Comparison of ENCODE assay signal across 11 cellular contexts in genomic region chr22:43066844-43067385, GRCh38. TPM values are rescaled to one million over a fixed set of nuclear protein-coding genes. Genes with fewer than 3 reads are reported as not detected.
DNase-seq lines count a peak whose midpoint lies in the region; ATAC-seq, FAIRE-seq and TF ChIP-seq lines count a peak whose summit lies in the region.
"Had no signal": no experiment of that assay in that cellular context is flagged by ENCODE, and none has a peak within 500 bp of the region (broad histone marks: within the 10 kb centered on the region; RNA-seq: fewer than 3 reads in every experiment).

No MANE protein-coding gene starts in this region.

- peaks cover 10% of the 10 kb centered on the region for H3K4me1 ChIP-seq in mammary epithelial cell (ENCODE audit: insufficient read depth, low read length)
- H3K4me1 ChIP-seq in endodermal cell (ENCODE audit: control insufficient read depth, insufficient read depth, low read length): no peaks in the 10 kb centered on the region

- peak; percentile 28 for DNase-seq in AG09309 (ENCODE audit: low read depth)
- peak; percentile 72 for DNase-seq in HTR-8/SVneo (ENCODE audit: insufficient read length, low spot score)
- peak; percentile 69 for DNase-seq in mammary epithelial cell
- DNase-seq in kidney tubule cell (ENCODE audit: low spot score): peak; percentile 44
- DNase-seq in NCI-H774 (lab: John Stamatoyannopoulos, UW): no peak
- DNase-seq in endodermal cell: no peak
- DNase-seq in activated T-cell treated with anti-CD3 and anti-CD28 coated beads, Interleukin-2, amount 50 U/mL, for 4 hours: no peak
- DNase-seq in erythroblast (lab: John Stamatoyannopoulos, UW): no peak
- DNase-seq: activated naive CD8-positive, alpha-beta T cell treated with anti-CD3 and anti-CD28 coated beads, Interleukin-2, amount 10 ng/mL, durations not matched to agents 7 days and 5 days; NCI-H2029 treated with DMSO at 0.1 percent for 48 hours had no signal

- H3K36me3 ChIP-seq in mammary epithelial cell (ENCODE audit: insufficient read depth, low read length) (no peaks in the 10 kb centered on the region), endodermal cell (ENCODE audit: control insufficient read depth, insufficient read depth, low read length) (no peaks in the 10 kb centered on the region)

- 25% methylated on average over 9 of the region's 11 CpGs for WGBS in mammary epithelial cell (ENCODE audit: low coverage, missing lambda C conversion rate)
- WGBS in endodermal cell (ENCODE audit: insufficient coverage in 1 of 2, insufficient read length in 1 of 2), 2 experiments: 95 to 96% methylated on average over 4 to 11 of the region's 11 CpGs

- TF ChIP-seq CTCF in AG09309 (IDR thresholded peaks at IDR 0.05; ENCODE audit: control insufficient read depth, insufficient read depth, low read depth, low read length, missing control alignments): no peak
- TF ChIP-seq CTCF in mammary epithelial cell (conservative IDR thresholded peaks at IDR 0.05 in 1 of 2, IDR thresholded peaks at IDR 0.05 in 1 of 2; ENCODE audit: extremely low read depth in 1 of 2, insufficient read depth in 1 of 2, low read depth in 1 of 2, low read length in 2 of 2): no peak
- no peak for TF ChIP-seq CTCF in endodermal cell (conservative IDR thresholded peaks at IDR 0.05)

- H4K20me1 ChIP-seq in mammary epithelial cell (ENCODE audit: insufficient read depth, low read length): no peaks in the 10 kb centered on the region
- H4K20me1 ChIP-seq: BLaER1 treated with 17β-estradiol and CSF1 and Interleukin-3, amounts not matched to agents 10 nM and 100 nM had no signal

- in situ Hi-C loops in mammary epithelial cell (cut with MboI; ENCODE audit: low sequenced_read_pairs in 2 of 2): no loop called here

- no peak overlapping the region for H3K4me3 Mint-ChIP-seq in endodermal cell
- H3K4me3 Mint-ChIP-seq in activated T-cell treated with anti-CD3 and anti-CD28 coated beads, Interleukin-2, amount 50 U/mL, for 4 hours: no peak overlapping the region
- H3K4me3 Mint-ChIP-seq: activated naive CD8-positive, alpha-beta T cell treated with anti-CD3 and anti-CD28 coated beads, Interleukin-2, amount 10 ng/mL, durations not matched to agents 7 days and 5 days had no signal

- dilution Hi-C loops in mammary epithelial cell (cut with HindIII; ENCODE audit: low sequenced_read_pairs): no loop called here

- peaks cover 14% of the 10 kb centered on the region for H3K36me3 Mint-ChIP-seq in endodermal cell (ENCODE audit: low read depth)
- peaks cover 17% of the 10 kb centered on the region for H3K36me3 Mint-ChIP-seq in activated T-cell treated with anti-CD3 and anti-CD28 coated beads, Interleukin-2, amount 50 U/mL, for 4 hours (ENCODE audit: insufficient read depth)

- H3K27ac ChIP-seq in mammary epithelial cell (ENCODE audit: insufficient read depth, low read depth, low read length): peak overlapping the region; percentile 29
- H3K27ac ChIP-seq in endodermal cell (ENCODE audit: low read depth, low read length): no peak overlapping the region
- H3K27ac ChIP-seq: BLaER1 treated with 17β-estradiol and CSF1 and Interleukin-3, amounts not matched to agents 10 nM and 100 nM had no signal

- no peaks in the 10 kb centered on the region for H3K79me2 ChIP-seq in mammary epithelial cell (ENCODE audit: insufficient read depth, low read length)

- H3K27me3 ChIP-seq in mammary epithelial cell (ENCODE audit: insufficient read depth, low read length) (peaks cover 4% of the 10 kb centered on the region), endodermal cell (ENCODE audit: control insufficient read depth, insufficient read depth, low read length, poor library complexity, severe bottlenecking) (no peaks in the 10 kb centered on the region)
- H3K27me3 ChIP-seq: BLaER1 treated with 17β-estradiol and CSF1 and Interleukin-3, amounts not matched to agents 10 nM and 100 nM had no signal

- H3K9ac ChIP-seq in mammary epithelial cell (ENCODE audit: insufficient read depth, low read length) (no peak overlapping the region), endodermal cell (ENCODE audit: extremely low read depth, low read length, poor library complexity, severe bottlenecking) (no peak overlapping the region)
- H3K9ac ChIP-seq: BLaER1 treated with 17β-estradiol and CSF1 and Interleukin-3, amounts not matched to agents 10 nM and 100 nM had no signal

- H3K27me3 Mint-ChIP-seq in endodermal cell (ENCODE audit: insufficient read depth): no peaks in the 10 kb centered on the region
- no peaks in the 10 kb centered on the region for H3K27me3 Mint-ChIP-seq in activated T-cell treated with anti-CD3 and anti-CD28 coated beads, Interleukin-2, amount 50 U/mL, for 4 hours (ENCODE audit: low read depth)
- H3K27me3 Mint-ChIP-seq: activated naive CD8-positive, alpha-beta T cell treated with anti-CD3 and anti-CD28 coated beads, Interleukin-2, amount 10 ng/mL, durations not matched to agents 7 days and 5 days had no signal

- H3K4me2 ChIP-seq in mammary epithelial cell (ENCODE audit: insufficient read depth, low read depth, low read length): peak overlapping the region; percentile 56

- no peaks in the 10 kb centered on the region for H3K9me3 Mint-ChIP-seq in endodermal cell
- no peaks in the 10 kb centered on the region for H3K9me3 Mint-ChIP-seq in activated T-cell treated with anti-CD3 and anti-CD28 coated beads, Interleukin-2, amount 50 U/mL, for 4 hours
- H3K9me3 Mint-ChIP-seq: activated naive CD8-positive, alpha-beta T cell treated with anti-CD3 and anti-CD28 coated beads, Interleukin-2, amount 10 ng/mL, durations not matched to agents 7 days and 5 days had no signal

- ATAC-seq in activated T-cell treated with anti-CD3 and anti-CD28 coated beads, Interleukin-2, amount 50 U/mL, for 4 hours: no peak

- no peaks in the 10 kb centered on the region for H3K9me3 ChIP-seq in mammary epithelial cell (replicated peaks; ENCODE audit: insufficient read depth, low read length)
- no peaks in the 10 kb centered on the region for H3K9me3 ChIP-seq in endodermal cell (ENCODE audit: control insufficient read depth, low read length)
- H3K9me3 ChIP-seq: BLaER1 treated with 17β-estradiol and CSF1 and Interleukin-3, amounts not matched to agents 10 nM and 100 nM had no signal

- BruUV-seq in mammary epithelial cell (replicated peaks; lab: Mats Ljungman, UMichigan): no TSS peak

- H2AFZ ChIP-seq in mammary epithelial cell (ENCODE audit: low read depth, low read length): no peak overlapping the region

- no peak for TF ChIP-seq POLR2A in erythroblast (IDR thresholded peaks at IDR 0.05; ENCODE audit: low read length)

- H3K4me1 Mint-ChIP-seq in endodermal cell: peaks cover 4% of the 10 kb centered on the region
- H3K4me1 Mint-ChIP-seq in activated T-cell treated with anti-CD3 and anti-CD28 coated beads, Interleukin-2, amount 50 U/mL, for 4 hours (ENCODE audit: low read depth): no peaks in the 10 kb centered on the region
- H3K4me1 Mint-ChIP-seq: activated naive CD8-positive, alpha-beta T cell treated with anti-CD3 and anti-CD28 coated beads, Interleukin-2, amount 10 ng/mL, durations not matched to agents 7 days and 5 days had no signal

- H3K4me3 ChIP-seq in AG09309 (ENCODE audit: control insufficient read depth, low read depth, low read length) (no peak overlapping the region), mammary epithelial cell (replicated peaks in 1 of 3; ENCODE audit: insufficient read depth in 1 of 3, low read depth in 2 of 3, low read length in 3 of 3) (no peak overlapping the region), endodermal cell (ENCODE audit: low read length) (no peak overlapping the region)
- H3K4me3 ChIP-seq: BLaER1 treated with 17β-estradiol and CSF1 and Interleukin-3, amounts not matched to agents 10 nM and 100 nM had no signal

- FAIRE-seq in HTR-8/SVneo (lab: Jason Lieb, UNC): peak; percentile 28

- H3K27ac Mint-ChIP-seq in endodermal cell: no peak overlapping the region
- H3K27ac Mint-ChIP-seq: activated naive CD8-positive, alpha-beta T cell treated with anti-CD3 and anti-CD28 coated beads, Interleukin-2, amount 10 ng/mL, durations not matched to agents 7 days and 5 days had no signal

- intact Hi-C loops in mammary epithelial cell (cut with micrococcal nuclease): no loop called here

- CTCF ChIA-PET in mammary epithelial cell (lab: Charles Lee; ENCODE audit: low non-redundant PET): no interaction called here

RNA-seq across cellular contexts. Expression of gene TTLL1, which starts 22.3 kb away (rescaled TPM):
- 10 to 100 TPM in 1 of 2 donors, 1 to 10 TPM in 1; 3.6 to 12.0 TPM for total RNA-seq in mammary epithelial cell
- polyA plus RNA-seq in mammary epithelial cell: 3.3 TPM
- polyA minus RNA-seq in mammary epithelial cell: 5.2 TPM
- 10 to 100 TPM in 1 of 2 donors, 1 to 10 TPM in 1; 6.9 to 10.4 TPM for total RNA-seq in endodermal cell
- polyA plus RNA-seq in endodermal cell (2013, experiment 1 of 2): 27.1 TPM
- 28.3 TPM for polyA plus RNA-seq in endodermal cell (2013, experiment 2 of 2)
- total RNA-seq in activated T-cell treated with anti-CD3 and anti-CD28 coated beads, Interleukin-2, amount 50 U/mL, for 4 hours: 1 to 10 TPM; 1.2 to 1.5 (median 1.3) TPM

RNA-seq across cellular contexts. Expression of gene BIK, which starts 43.6 kb away (rescaled TPM):
- total RNA-seq in mammary epithelial cell (1 to 10 TPM; 2.0 to 3.7 TPM), endodermal cell (10 to 100 TPM in 1 of 2 donors, 1 to 10 TPM in 1; 5.8 to 13.3 TPM)
- 2.6 TPM for polyA plus RNA-seq in mammary epithelial cell
- 4.9 TPM for polyA minus RNA-seq in mammary epithelial cell
- polyA plus RNA-seq in endodermal cell (2013, experiment 1 of 2): 0.82 TPM
- 0.79 TPM for polyA plus RNA-seq in endodermal cell (2013, experiment 2 of 2)
- 1 to 10 TPM; 7.8 to 10.0 (median 9.9) TPM for total RNA-seq in activated T-cell treated with anti-CD3 and anti-CD28 coated beads, Interleukin-2, amount 50 U/mL, for 4 hours

RNA-seq across cellular contexts. Expression of gene PACSIN2, which starts 52.0 kb away (rescaled TPM):
- 10 to 100 TPM; 69.8 to 80.0 TPM for total RNA-seq in mammary epithelial cell
- 64.2 TPM for polyA plus RNA-seq in mammary epithelial cell
- 37.8 TPM for polyA minus RNA-seq in mammary epithelial cell
- total RNA-seq in endodermal cell: 10 to 100 TPM; 60.7 to 61.4 TPM
- 47.8 TPM for polyA plus RNA-seq in endodermal cell (2013, experiment 1 of 2)
- 50.9 TPM for polyA plus RNA-seq in endodermal cell (2013, experiment 2 of 2)
- 10 to 100 TPM; 24.5 to 30.2 (median 28.1) TPM for total RNA-seq in activated T-cell treated with anti-CD3 and anti-CD28 coated beads, Interleukin-2, amount 50 U/mL, for 4 hours

Comparison
In these comparisons a context has a peak if more than half of its experiments do, and no peak if none do; other contexts are left out.
1. DNase-seq: peak in AG09309 (single experiment), HTR-8/SVneo (single experiment), mammary epithelial cell (single experiment) and kidney tubule cell (single experiment); none in NCI-H774 (single experiment), endodermal cell (single experiment), activated T-cell treated with anti-CD3 and anti-CD28 coated beads, Interleukin-2, amount 50 U/mL, for 4 hours (single experiment) and erythroblast (0 of 2).